21 cellular contexts compared by ENCODE assay signal in genomic region chr7:151758994-151759540, GRCh38.
DNase-seq lines count a peak whose midpoint lies in the region; ATAC-seq, FAIRE-seq and TF ChIP-seq lines count a peak whose summit lies in the region.
"Had no signal": no experiment of that assay in that cellular context is flagged by ENCODE, and none has a peak within 500 bp of the region (broad histone marks: within the 10 kb centered on the region; RNA-seq: fewer than 3 reads in every experiment).

No MANE protein-coding gene starts in this region.

- TF ChIP-seq POLR2A in HCT116 (IDR thresholded peaks at IDR 0.05; ENCODE audit: borderline replicate concordance, extremely low read depth, insufficient read depth, insufficient read length) = no peak
- no peak for TF ChIP-seq POLR2A in K562 (conservative IDR thresholded peaks at IDR 0.05)

- H3K4me2 ChIP-seq in HCT116 (ENCODE audit: low read length) (no peak overlapping the region), K562 (ENCODE audit: insufficient read depth, low read length) (no peak overlapping the region), neural progenitor cell (no peak overlapping the region)

- H3K27ac Mint-ChIP-seq in activated CD4-positive, alpha-beta T cell treated with anti-CD3 and anti-CD28 coated beads, Interleukin-2, amount 10 ng/mL, durations not matched to agents 7 days and 5 days = peak overlapping the region; percentile 6
- H3K27ac Mint-ChIP-seq in neural progenitor cell = no peak overlapping the region
- peak overlapping the region in 2 of 8 donors; percentile 11 to 21 for H3K27ac Mint-ChIP-seq in CD8-positive, alpha-beta memory T cell
- H3K27ac Mint-ChIP-seq: activated CD4-positive, alpha-beta T cell treated with anti-CD3 and anti-CD28 coated beads for 36 hours had no signal

- in situ Hi-C loops in K562 (cut with MboI) = no loop called here

- TF ChIP-seq CTCF in HCT116 (IDR thresholded peaks at IDR 0.05 in 2 of 3, conservative IDR thresholded peaks at IDR 0.05 in 1 of 3; ENCODE audit: borderline replicate concordance in 1 of 3, insufficient read depth in 1 of 3, low read depth in 2 of 3, low read length in 2 of 3) = no peak
- TF ChIP-seq CTCF in K562 (IDR thresholded peaks at IDR 0.05 in 2 of 3, conservative IDR thresholded peaks at IDR 0.05 in 1 of 3; ENCODE audit: insufficient read depth in 2 of 3, low read depth in 1 of 3, low read length in 3 of 3) = no peak
- TF ChIP-seq CTCF in neural progenitor cell (IDR thresholded peaks at IDR 0.05) = no peak

- POLR2A ChIA-PET in activated CD4-positive, alpha-beta T cell treated with anti-CD3 and anti-CD28 coated beads, Interleukin-2, amount 10 ng/mL, durations not matched to agents 7 days and 5 days (lab: Charles Lee) = no interaction called here
- POLR2A ChIA-PET in HCT116 (lab: Charles Lee) (no interaction called here), K562 (lab: Yijun Ruan, JAX) (interaction anchor here (0.6 to 0.7 kb wide), 3 partner anchors 56 to 1001 kb away, joined by 3 read pairs; no protein-coding TSS in a partner anchor)
- POLR2A ChIA-PET in CD8-positive, alpha-beta memory T cell (lab: Charles Lee) = interaction anchor here (1.1 kb wide), 1 partner anchor 188 kb away, joined by 3 read pairs; no protein-coding TSS in a partner anchor

- FAIRE-seq in K562 (lab: Jason Lieb, UNC) = no peak
- FAIRE-seq: small intestine had no signal

- H3K36me3 ChIP-seq in HCT116 (ENCODE audit: control insufficient read depth in 1 of 2, insufficient read depth in 2 of 2, low read length in 2 of 2) = no peaks in the 10 kb centered on the region
- H3K36me3 ChIP-seq in K562 (ENCODE audit: control insufficient read depth, insufficient read depth, low read length) = no peaks in the 10 kb centered on the region
- no peaks in the 10 kb centered on the region for H3K36me3 ChIP-seq in neural progenitor cell
- no peaks in the 10 kb centered on the region for H3K36me3 ChIP-seq in CD8-positive, alpha-beta memory T cell (ENCODE audit: insufficient read depth, low read length)
- H3K36me3 ChIP-seq: heart left ventricle, stomach, thyroid gland had no signal

- H3F3A ChIP-seq in neural progenitor cell (ENCODE audit: low read depth) = no peaks in the 10 kb centered on the region

- H3K79me2 ChIP-seq in HCT116 (ENCODE audit: insufficient read depth, low read length) (no peaks in the 10 kb centered on the region), K562 (ENCODE audit: control insufficient read depth, insufficient read depth, low read length) (no peaks in the 10 kb centered on the region), neural progenitor cell (ENCODE audit: low read depth) (no peaks in the 10 kb centered on the region)

- H3K9me1 ChIP-seq in K562 (ENCODE audit: control insufficient read depth, insufficient read depth, low read length) = no peaks in the 10 kb centered on the region

- H3K9me2 ChIP-seq in HCT116 (ENCODE audit: insufficient read depth) = no peaks in the 10 kb centered on the region

- no peaks in the 10 kb centered on the region for H3K9me3 ChIP-seq in HCT116 (ENCODE audit: control insufficient read depth in 1 of 2, insufficient read depth in 1 of 2, low read depth in 1 of 2, low read length in 2 of 2)
- H3K9me3 ChIP-seq in K562 (replicated peaks; ENCODE audit: control insufficient read depth, insufficient read depth, low read depth, low read length) = no peaks in the 10 kb centered on the region
- H3K9me3 ChIP-seq in neural progenitor cell (ENCODE audit: low read depth) = no peaks in the 10 kb centered on the region
- no peaks in the 10 kb centered on the region for H3K9me3 ChIP-seq in CD8-positive, alpha-beta memory T cell (ENCODE audit: low read length)
- H3K9me3 ChIP-seq: heart left ventricle, stomach, thyroid gland had no signal

- RAD21 ChIA-PET in HCT116 (lab: Charles Lee; ENCODE audit: low non-redundant PET in 1 of 2, low total read pairs in 2 of 2, uncharacterized antibody in 2 of 2, unreplicated experiment in 2 of 2) = no interaction called here

- intact Hi-C loops in HCT116 (cut with micrococcal nuclease) = loop anchor here (1.0 to 10.0 kb wide), 6 partner anchors 118 to 444 kb away; partner anchors contain the start of gene PRKAG2
- intact Hi-C loops in K562 (cut with micrococcal nuclease) = loop anchor here (2.0 to 5.0 kb wide), 3 partner anchors 188 to 390 kb away; no protein-coding TSS in a partner anchor

- BruUV-seq in HCT116 (replicated peaks; lab: Mats Ljungman, UMichigan) = no TSS peak
- BruUV-seq in K562 (replicated peaks; lab: Mats Ljungman, UMichigan) = no TSS peak

- WGBS in K562 (ENCODE audit: insufficient coverage, low coverage, missing lambda C conversion rate) = 3% methylated on average over 14 of the region's 14 CpGs

- no peaks in the 10 kb centered on the region for H4K20me1 ChIP-seq in HCT116 (ENCODE audit: insufficient read depth)
- H4K20me1 ChIP-seq in K562 (replicated peaks; ENCODE audit: control insufficient read depth, insufficient read depth, low read length) = peaks cover 12% of the 10 kb centered on the region
- no peaks in the 10 kb centered on the region for H4K20me1 ChIP-seq in neural progenitor cell (ENCODE audit: low read depth)

- CTCF ChIA-PET in activated CD4-positive, alpha-beta T cell treated with anti-CD3 and anti-CD28 coated beads, Interleukin-2, amount 10 ng/mL, durations not matched to agents 7 days and 5 days (lab: Charles Lee) = interaction anchor here (0.9 to 2.8 kb wide), 12 partner anchors 9 to 447 kb away, joined by 3 to 11 read pairs (median 3); no protein-coding TSS in a partner anchor
- CTCF ChIA-PET in HCT116 (lab: Charles Lee) (interaction anchor here (1.0 to 4.4 kb wide), 2 partner anchors 24 to 187 kb away, joined by 3 to 17 read pairs; no protein-coding TSS in a partner anchor), K562 (lab: Yijun Ruan, JAX; ENCODE audit: low intra/inter-chr PET ratio) (interaction anchor here (1.2 to 3.6 kb wide), 5 partner anchors 132 to 444 kb away, joined by 5 to 19 read pairs (median 8); no protein-coding TSS in a partner anchor)
- CTCF ChIA-PET in CD8-positive, alpha-beta memory T cell (lab: Charles Lee) = interaction anchor here (0.9 to 3.8 kb wide), 14 partner anchors 8 to 393 kb away, joined by 3 to 15 read pairs (median 4); partner anchors contain the start of gene RHEB

- H3K4me3 Mint-ChIP-seq in activated CD4-positive, alpha-beta T cell treated with anti-CD3 and anti-CD28 coated beads, Interleukin-2, amount 10 ng/mL, durations not matched to agents 7 days and 5 days = no peak overlapping the region
- peak overlapping the region; percentile 70 for H3K4me3 Mint-ChIP-seq in neural progenitor cell
- H3K4me3 Mint-ChIP-seq in CD8-positive, alpha-beta memory T cell = no peak overlapping the region
- H3K4me3 Mint-ChIP-seq: activated CD4-positive, alpha-beta T cell treated with anti-CD3 and anti-CD28 coated beads for 36 hours; activated T-cell treated with anti-CD3 and anti-CD28 coated beads, Interleukin-2, amount 50 U/mL, for 4 hours; nephron had no signal

- H3K36me3 Mint-ChIP-seq in activated CD4-positive, alpha-beta T cell treated with anti-CD3 and anti-CD28 coated beads, Interleukin-2, amount 10 ng/mL, durations not matched to agents 7 days and 5 days (ENCODE audit: low read depth) = no peaks in the 10 kb centered on the region
- no peaks in the 10 kb centered on the region for H3K36me3 Mint-ChIP-seq in neural progenitor cell
- H3K36me3 Mint-ChIP-seq in CD8-positive, alpha-beta memory T cell = peaks cover 0 to 2% (median 0%) of the 10 kb centered on the region in 3 donors

- no peak for TF ChIP-seq RAD21 in HCT116 (IDR thresholded peaks at IDR 0.05; ENCODE audit: low read depth)
- no peak for TF ChIP-seq RAD21 in K562 (CRISPR knock-in tag; conservative IDR thresholded peaks at IDR 0.05 in 1 of 2, IDR thresholded peaks at IDR 0.05 in 1 of 2)

- TF ChIP-seq EP300 in K562 (IDR thresholded peaks at IDR 0.05; ENCODE audit: low read length) = no peak

- H3K4me1 ChIP-seq in HCT116 (ENCODE audit: control insufficient read depth in 1 of 2, insufficient read depth in 2 of 2, low read length in 2 of 2) (peaks cover 22 to 44% of the 10 kb centered on the region in 2 experiments), K562 (replicated peaks in 1 of 2; ENCODE audit: control insufficient read depth in 2 of 2, insufficient read depth in 2 of 2, low read length in 2 of 2) (peaks cover 0 to 10% of the 10 kb centered on the region in 2 experiments; a peak in 3 of 5 replicates), neural progenitor cell (peaks cover 18% of the 10 kb centered on the region)
- H3K4me1 ChIP-seq in CD8-positive, alpha-beta memory T cell (ENCODE audit: insufficient read depth, low read length) = peaks cover 28% of the 10 kb centered on the region

- H3K4me3 ChIP-seq in HCT116 (replicated peaks in 1 of 2; ENCODE audit: low read depth in 1 of 2, low read length in 2 of 2) = no peak overlapping the region
- no peak overlapping the region for H3K4me3 ChIP-seq in K562
- no peak overlapping the region for H3K4me3 ChIP-seq in neural progenitor cell
- no peak overlapping the region for H3K4me3 ChIP-seq in CD8-positive, alpha-beta memory T cell (ENCODE audit: low read length)
- H3K4me3 ChIP-seq: heart left ventricle, lung, SK-N-MC, stomach, thyroid gland had no signal

- ATAC-seq in HCT116 (peak; percentile 2; the same call in 1 of the 2 replicates), K562 (peak; percentile 8; the same call in 1 of the 3 replicates), HG02938 (IDR thresholded peaks at IDR 0.05; ENCODE audit: unreplicated experiment) (no peak)

- H3K27me3 Mint-ChIP-seq in activated CD4-positive, alpha-beta T cell treated with anti-CD3 and anti-CD28 coated beads, Interleukin-2, amount 10 ng/mL, durations not matched to agents 7 days and 5 days = no peaks in the 10 kb centered on the region
- peaks cover 12% of the 10 kb centered on the region for H3K27me3 Mint-ChIP-seq in neural progenitor cell (ENCODE audit: insufficient read depth, low read depth)
- peaks cover 0 to 4% of the 10 kb centered on the region in 2 donors for H3K27me3 Mint-ChIP-seq in CD8-positive, alpha-beta memory T cell
- H3K27me3 Mint-ChIP-seq: activated CD4-positive, alpha-beta T cell treated with anti-CD3 and anti-CD28 coated beads for 36 hours had no signal

- H2AFZ ChIP-seq in HCT116 (ENCODE audit: low read depth, low read length, poor library complexity, severe bottlenecking) = no peak overlapping the region
- no peak overlapping the region for H2AFZ ChIP-seq in K562 (ENCODE audit: low read depth, low read length)
- no peak overlapping the region for H2AFZ ChIP-seq in neural progenitor cell (replicated peaks)
- H2AFZ ChIP-seq: parathyroid adenoma had no signal

- H3K9me3 Mint-ChIP-seq in activated CD4-positive, alpha-beta T cell treated with anti-CD3 and anti-CD28 coated beads, Interleukin-2, amount 10 ng/mL, durations not matched to agents 7 days and 5 days = no peaks in the 10 kb centered on the region
- no peaks in the 10 kb centered on the region for H3K9me3 Mint-ChIP-seq in neural progenitor cell
- H3K9me3 Mint-ChIP-seq in CD8-positive, alpha-beta memory T cell = no peaks in the 10 kb centered on the region
- H3K9me3 Mint-ChIP-seq: activated T-cell treated with anti-CD3 and anti-CD28 coated beads, Interleukin-2, amount 50 U/mL, for 4 hours; nephron had no signal

- DNase-seq in activated CD4-positive, alpha-beta T cell treated with anti-CD3 and anti-CD28 coated beads, Interleukin-2, amount 10 ng/mL, durations not matched to agents 7 days and 5 days = no peak
- DNase-seq in activated CD4-positive, alpha-beta T cell treated with anti-CD3 and anti-CD28 coated beads for 1 hour = no peak
- DNase-seq in HCT116 (ENCODE audit: low read depth, low spot score) = no peak
- no peak for DNase-seq in K562 (ENCODE audit: extremely low read depth in 1 of 4, low spot score in 3 of 4)
- DNase-seq in neural progenitor cell (ENCODE audit: low spot score) = no peak
- no peak for DNase-seq in COR-L47 (lab: John Stamatoyannopoulos, UW)
- no peak for DNase-seq in CD8-positive, alpha-beta memory T cell
- DNase-seq: cortex of kidney, KG1, NCI-H446 treated with DMSO at 0.1 percent for 48 hours had no signal

- H3K27ac ChIP-seq in HCT116 (ENCODE audit: low read depth, low read length) (no peak overlapping the region), K562 (ENCODE audit: extremely low read depth, low read depth, low read length) (no peak overlapping the region), neural progenitor cell (no peak overlapping the region)
- no peak overlapping the region for H3K27ac ChIP-seq in CD8-positive, alpha-beta memory T cell (ENCODE audit: low read depth, low read length)
- H3K27ac ChIP-seq: parathyroid adenoma, SK-N-MC, thyroid gland had no signal

- H3K27me3 ChIP-seq in HCT116 (ENCODE audit: insufficient read depth, low read length) (no peaks in the 10 kb centered on the region), K562 (ENCODE audit: control insufficient read depth in 2 of 2, insufficient read depth in 2 of 2, low read length in 2 of 2) (peaks cover 43 to 86% of the 10 kb centered on the region in 2 experiments), neural progenitor cell (no peaks in the 10 kb centered on the region)
- no peaks in the 10 kb centered on the region for H3K27me3 ChIP-seq in CD8-positive, alpha-beta memory T cell (ENCODE audit: insufficient read depth, low read length, poor library complexity, severe bottlenecking)
- H3K27me3 ChIP-seq: heart left ventricle, stomach, thyroid gland had no signal

- H3K4me1 Mint-ChIP-seq in activated CD4-positive, alpha-beta T cell treated with anti-CD3 and anti-CD28 coated beads, Interleukin-2, amount 10 ng/mL, durations not matched to agents 7 days and 5 days = peaks cover 24% of the 10 kb centered on the region
- peaks cover 30% of the 10 kb centered on the region for H3K4me1 Mint-ChIP-seq in neural progenitor cell
- peaks cover 22 to 36% (median 28%) of the 10 kb centered on the region in 3 donors for H3K4me1 Mint-ChIP-seq in CD8-positive, alpha-beta memory T cell

- H3K9ac ChIP-seq in HCT116 (ENCODE audit: low read length) (no peak overlapping the region), K562 (ENCODE audit: insufficient read depth in 1 of 2, low read depth in 2 of 2, low read length in 2 of 2) (no peak overlapping the region), neural progenitor cell (no peak overlapping the region)
- H3K9ac ChIP-seq: parathyroid adenoma had no signal

Comparison
In these comparisons a context has a peak if more than half of its experiments do, and no peak if none do; other contexts are left out.
1. POLR2A ChIA-PET loops: an anchor here in K562 (0.6 to 0.7 kb wide) and CD8-positive, alpha-beta memory T cell (1.1 kb wide); none called in activated CD4-positive, alpha-beta T cell treated with anti-CD3 and anti-CD28 coated beads, Interleukin-2, amount 10 ng/mL, durations not matched to agents 7 days and 5 days and HCT116.